ENCODE assay signal across 18 cellular contexts in the genomic region with DNA sequence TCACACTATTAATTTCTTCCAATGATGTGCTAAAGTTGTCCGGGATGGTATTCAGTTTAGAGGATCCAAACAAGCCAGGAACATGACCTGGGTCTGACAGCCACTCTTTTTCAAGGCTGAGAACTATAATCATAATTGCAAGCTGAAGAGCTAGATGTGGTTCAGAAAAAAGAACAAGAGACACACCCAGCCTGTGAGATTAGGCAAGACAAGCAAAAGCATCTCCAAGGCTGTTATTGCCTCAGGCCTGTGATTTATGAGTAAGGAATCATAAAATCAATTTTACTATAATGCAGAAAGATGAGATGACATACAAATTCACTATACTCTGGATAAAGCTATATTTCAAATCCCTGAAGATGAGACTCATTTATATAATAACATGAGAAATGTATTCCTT. TPM values are rescaled to one million over a fixed set of nuclear protein-coding genes. Genes with fewer than 3 reads are reported as not detected.
DNase-seq lines count a peak whose midpoint lies in the region; TF ChIP-seq lines count a peak whose summit lies in the region.
"Had no signal": no experiment of that assay in that cellular context is flagged by ENCODE, and none has a peak within 500 bp of the region (broad histone marks: within the 10 kb centered on the region; RNA-seq: fewer than 3 reads in every experiment).

No MANE protein-coding gene starts in this region.

- H3K4me1 ChIP-seq in breast epithelium (no peaks in the 10 kb centered on the region), Karpas-422 (ENCODE audit: low read length) (no peaks in the 10 kb centered on the region)
- H3K4me1 ChIP-seq: left ventricle myocardium inferior had no signal

- POLR2A ChIA-PET in MCF 10A (lab: Yijun Ruan, JAX) = interaction anchor here (0.7 to 2.7 kb wide), 6 partner anchors 8 to 293 kb away, joined by 3 to 8 read pairs (median 6); a partner anchor contains a TSS

- H3K4me1 Mint-ChIP-seq in MCF 10A (ENCODE audit: insufficient read depth, unreplicated experiment) = peaks cover 17% of the 10 kb centered on the region
- H3K4me1 Mint-ChIP-seq: IgD-negative memory B cell had no signal

- H3K36me3 Mint-ChIP-seq in MCF 10A (ENCODE audit: insufficient read depth, unreplicated experiment) = peaks cover 24% of the 10 kb centered on the region
- H3K36me3 Mint-ChIP-seq: IgD-negative memory B cell had no signal

- H3K27me3 Mint-ChIP-seq in MCF 10A (ENCODE audit: insufficient read depth, unreplicated experiment) = no peaks in the 10 kb centered on the region
- H3K27me3 Mint-ChIP-seq: dendritic cell treated with granulocyte-macrophage colony-stimulating factor and Interleukin-4, amounts not matched to agents 40 ng/mL and 50 ng/mL, for 4 days; IgD-negative memory B cell; progenitor cell of endocrine pancreas had no signal

- TF ChIP-seq CTCF in MCF 10A (IDR thresholded peaks at IDR 0.05; ENCODE audit: unreplicated experiment) (no peak), breast epithelium (IDR thresholded peaks at IDR 0.05) (no peak)

- no peak for TF ChIP-seq POLR2A in breast epithelium (IDR thresholded peaks at IDR 0.05)

- peak overlapping the region; percentile 78 for H3K27ac Mint-ChIP-seq in MCF 10A (ENCODE audit: low read depth, unreplicated experiment)
- H3K27ac Mint-ChIP-seq: activated CD4-positive, alpha-beta memory T cell treated with anti-CD3 and anti-CD28 coated beads for 36 hours; dendritic cell treated with granulocyte-macrophage colony-stimulating factor and Interleukin-4, amounts not matched to agents 40 ng/mL and 50 ng/mL, for 4 days; IgD-negative memory B cell; progenitor cell of endocrine pancreas; stimulated activated naive CD8-positive, alpha-beta T cell treated with anti-CD3 and anti-CD28 coated beads, Interleukin-15, Interleukin-2, amounts not matched to agents 100 ng/mL and 50 ng/mL, for 24 hours had no signal

- intact Hi-C loops in MCF 10A (cut with micrococcal nuclease) (no loop called here), breast epithelium (cut with DNase I; ENCODE audit: low total_unique reads) (no loop called here)

- no peaks in the 10 kb centered on the region for H3K9me3 ChIP-seq in breast epithelium
- H3K9me3 ChIP-seq in Karpas-422 (ENCODE audit: low read length) = no peaks in the 10 kb centered on the region
- H3K9me3 ChIP-seq: adrenal gland, gastroesophageal sphincter, left ventricle myocardium inferior had no signal

- DNase-seq in MCF 10A (ENCODE audit: unreplicated experiment) = peak; percentile 77
- DNase-seq in breast epithelium (ENCODE audit: low spot score in 2 of 2) = no peak
- peak; percentile 32 for DNase-seq in SK-N-DZ (ENCODE audit: low spot score)
- DNase-seq in fibroblast of gingiva (ENCODE audit: low read depth) = peak; percentile 72
- DNase-seq in stromal cell of bone marrow (ENCODE audit: low read depth) = peak; percentile 58
- DNase-seq in activated CD4-positive, alpha-beta T cell treated with anti-CD3 and anti-CD28 coated beads, Interleukin-2, amount 50 U/mL, for 4 hours = no peak
- DNase-seq in Karpas-422 = no peak
- DNase-seq in activated CD4-positive, alpha-beta T cell treated with anti-CD3 and anti-CD28 coated beads, Interleukin-2, amount 50 U/mL, for 48 hours = no peak
- DNase-seq: activated CD4-positive, alpha-beta memory T cell treated with anti-CD3 and anti-CD28 coated beads for 36 hours; adrenal gland; H7; left ventricle myocardium inferior; NCI-H1105 treated with DMSO at 0.1 percent for 48 hours had no signal

- no peaks in the 10 kb centered on the region for H3K79me2 ChIP-seq in Karpas-422 (ENCODE audit: low read length)

- no peaks in the 10 kb centered on the region for H4K20me1 ChIP-seq in Karpas-422 (ENCODE audit: insufficient read depth, low read depth, low read length)

- H3K36me3 ChIP-seq in breast epithelium (no peaks in the 10 kb centered on the region), Karpas-422 (ENCODE audit: insufficient read depth, low read length) (no peaks in the 10 kb centered on the region)

- no peaks in the 10 kb centered on the region for H3K9me2 ChIP-seq in Karpas-422 (replicated peaks; ENCODE audit: insufficient read depth, low read length)

- peak overlapping the region; percentile 28 for H3K4me3 Mint-ChIP-seq in MCF 10A (ENCODE audit: unreplicated experiment)
- H3K4me3 Mint-ChIP-seq: activated CD4-positive, alpha-beta memory T cell treated with anti-CD3 and anti-CD28 coated beads for 36 hours; dendritic cell treated with granulocyte-macrophage colony-stimulating factor and Interleukin-4, amounts not matched to agents 40 ng/mL and 50 ng/mL, for 4 days; IgD-negative memory B cell; stimulated activated naive CD8-positive, alpha-beta T cell treated with anti-CD3 and anti-CD28 coated beads, Interleukin-15, Interleukin-2, amounts not matched to agents 100 ng/mL and 50 ng/mL, for 24 hours had no signal

- no TSS peak for BruUV-seq in MCF 10A (replicated peaks; lab: Mats Ljungman, UMichigan)

- no peak overlapping the region for H3K9ac ChIP-seq in Karpas-422 (ENCODE audit: low read length)

- no peak overlapping the region for H3K4me2 ChIP-seq in Karpas-422 (ENCODE audit: low read depth, low read length, poor library complexity, severe bottlenecking)

- H3K27ac ChIP-seq in breast epithelium = no peak overlapping the region
- no peak overlapping the region for H3K27ac ChIP-seq in Karpas-422 (ENCODE audit: low read length)
- H3K27ac ChIP-seq: adrenal gland, gastroesophageal sphincter, left ventricle myocardium inferior had no signal

- H3K4me3 ChIP-seq in breast epithelium (no peak overlapping the region), Karpas-422 (ENCODE audit: low read length) (no peak overlapping the region)
- H3K4me3 ChIP-seq: adrenal gland, gastroesophageal sphincter, left ventricle myocardium inferior had no signal

- H3K27me3 ChIP-seq in breast epithelium (no peaks in the 10 kb centered on the region), Karpas-422 (ENCODE audit: low read length) (0 out of 2 replicates have a peak, but pooled peaks cover 3% of the 10 kb centered on the region)
- H3K27me3 ChIP-seq: adrenal gland, gastroesophageal sphincter had no signal

- H2AFZ ChIP-seq in Karpas-422 (ENCODE audit: low read length) = no peak overlapping the region

- H3K9me3 Mint-ChIP-seq in MCF 10A (ENCODE audit: unreplicated experiment) = no peaks in the 10 kb centered on the region
- H3K9me3 Mint-ChIP-seq: activated CD4-positive, alpha-beta memory T cell treated with anti-CD3 and anti-CD28 coated beads for 36 hours; dendritic cell treated with granulocyte-macrophage colony-stimulating factor and Interleukin-4, amounts not matched to agents 40 ng/mL and 50 ng/mL, for 4 days; stimulated activated naive CD8-positive, alpha-beta T cell treated with anti-CD3 and anti-CD28 coated beads, Interleukin-15, Interleukin-2, amounts not matched to agents 100 ng/mL and 50 ng/mL, for 24 hours had no signal

- CTCF ChIA-PET in MCF 10A (lab: Yijun Ruan, JAX) = interaction anchor here (1.3 to 5.7 kb wide), 6 partner anchors 8 to 397 kb away, joined by 3 to 42 read pairs (median 7); no protein-coding TSS in a partner anchor

RNA-seq across cellular contexts. Expression of a gene that starts 47.2 kb away (rescaled TPM):
- 17.2 and 25.9 TPM in 2 replicates for total RNA-seq in MCF 10A (2022)
- 10 to 100 TPM; 28.2 to 32.3 (median 31.0) TPM for total RNA-seq in breast epithelium
- polyA plus RNA-seq in SK-N-DZ (2014; cell fraction: cytosol; rRNA removed) = 6.1 and 7.3 TPM in 2 replicates
- polyA plus RNA-seq in SK-N-DZ (2014; cell fraction: nucleus; rRNA removed) = 19.5 and 20.6 TPM in 2 replicates
- 7.8 and 21.7 TPM in 2 replicates for total RNA-seq in Karpas-422 (2014; rRNA removed; shearing (Covaris generic); ENCODE audit: low replicate concordance)

Comparison
In these comparisons a context has a peak if more than half of its experiments do, and no peak if none do; other contexts are left out.
1. DNase-seq: peak in MCF 10A (single experiment), SK-N-DZ (single experiment), fibroblast of gingiva (single experiment) and stromal cell of bone marrow (single experiment); none in breast epithelium (0 of 2), activated CD4-positive, alpha-beta T cell treated with anti-CD3 and anti-CD28 coated beads, Interleukin-2, amount 50 U/mL, for 4 hours (0 of 2), Karpas-422 (single experiment) and activated CD4-positive, alpha-beta T cell treated with anti-CD3 and anti-CD28 coated beads, Interleukin-2, amount 50 U/mL, for 48 hours (0 of 2).